8 cellular contexts compared by ENCODE assay signal in genomic region chr1:27556435-27556780, GRCh38. TPM values are rescaled to one million over a fixed set of nuclear protein-coding genes. Genes with fewer than 3 reads are reported as not detected.
DNase-seq lines count a peak whose midpoint lies in the region; ATAC-seq and TF ChIP-seq lines count a peak whose summit lies in the region.

No MANE protein-coding gene starts in this region.

- no peaks in the 10 kb centered on the region for H3K9me2 ChIP-seq in GM23338 (ENCODE audit: insufficient read depth)

- TF ChIP-seq CTCF in GM23338 (conservative IDR thresholded peaks at IDR 0.05; ENCODE audit: low read depth in 2 of 2) = no peak
- no peak for TF ChIP-seq CTCF in WTC11 (IDR thresholded peaks at IDR 0.05)

- H3F3A ChIP-seq in GM23338 (replicated peaks; ENCODE audit: low read depth) = peaks cover 30% of the 10 kb centered on the region

- H4K20me1 ChIP-seq in GM23338 (replicated peaks; ENCODE audit: insufficient read depth) = no peaks in the 10 kb centered on the region

- intact Hi-C loops in right cardiac atrium (cut with DNase I) = loop anchor here in 2 of 4 donors (5.0 kb wide), 1 partner anchor 46 kb away; the partner anchor contains the start of gene AHDC1 (in 2 of the 2)

- DNase-seq in GM23338 (ENCODE audit: low spot score) (no peak), WTC11 (ENCODE audit: low spot score) (no peak), right cardiac atrium (no peak), SIG-M5 (lab: John Stamatoyannopoulos, UW) (no peak), NCI-H2196 treated with DMSO at 0.1 percent for 48 hours (lab: John Stamatoyannopoulos, UW; ENCODE audit: unreplicated experiment) (no peak), KBM-7 (no peak)

- H3K27ac ChIP-seq in GM23338 (ENCODE audit: low read depth) = no peak overlapping the region
- peak overlapping the region; percentile 67 for H3K27ac ChIP-seq in right cardiac atrium (ENCODE audit: low read length)
- H3K27ac ChIP-seq in skeletal muscle tissue (ENCODE audit: low read depth, low read length) = peak overlapping the region; percentile 62

- no peaks in the 10 kb centered on the region for H3K9me3 Mint-ChIP-seq in GM23338
- no peaks in the 10 kb centered on the region for H3K9me3 Mint-ChIP-seq in WTC11

- no peak overlapping the region for H2AFZ ChIP-seq in GM23338

- H3K4me3 Mint-ChIP-seq in GM23338 (no peak overlapping the region; the same call in 2 of the 3 replicates), WTC11 (no peak overlapping the region)

- no peaks in the 10 kb centered on the region for H3K79me2 ChIP-seq in GM23338 (replicated peaks; ENCODE audit: insufficient read depth)

- 42% methylated on average over 2 of the region's 2 CpGs for WGBS in right cardiac atrium

- H3K27ac Mint-ChIP-seq in GM23338 (0 out of 2 replicates have a peak overlapping the region, but pooled peaks have one; percentile 12), WTC11 (peak overlapping the region; percentile 51)

- H3K4me2 ChIP-seq in GM23338 = peak overlapping the region; percentile 76; the same call in 1 of the 2 replicates

- 0 out of 2 replicates have a peak overlapping the region, but pooled peaks have one; percentile 46 for H3K4me3 ChIP-seq in GM23338
- H3K4me3 ChIP-seq in right cardiac atrium (ENCODE audit: low read length) = no peak overlapping the region
- peak overlapping the region in 1 of 3 donors; percentile 3 for H3K4me3 ChIP-seq in skeletal muscle tissue (ENCODE audit: low read length in 3 of 3)

- peaks cover 5% of the 10 kb centered on the region; the same call in 2 of the 3 replicates for H3K36me3 Mint-ChIP-seq in GM23338 (ENCODE audit: low read depth)
- peaks cover 3% of the 10 kb centered on the region for H3K36me3 Mint-ChIP-seq in WTC11

- CTCF ChIA-PET in WTC11 (lab: Charles Lee) = interaction anchor here (0.7 to 11.6 kb wide), 70 partner anchors 11 to 596 kb away, joined by 3 to 489 read pairs (median 8); partner anchors contain the start of genes AHDC1, CD164L2, FAM76A and IFI6

- H3K27me3 ChIP-seq in GM23338 (ENCODE audit: insufficient read depth) = no peaks in the 10 kb centered on the region
- no peaks in the 10 kb centered on the region for H3K27me3 ChIP-seq in right cardiac atrium (ENCODE audit: control insufficient read depth, insufficient read depth)
- no peaks in the 10 kb centered on the region for H3K27me3 ChIP-seq in skeletal muscle tissue (ENCODE audit: control insufficient read depth in 3 of 3, insufficient read depth in 3 of 3, low read length in 3 of 3)

- H3K4me1 ChIP-seq in GM23338 (ENCODE audit: insufficient read depth) = peaks cover 40% of the 10 kb centered on the region
- peaks cover 21% of the 10 kb centered on the region for H3K4me1 ChIP-seq in right cardiac atrium (ENCODE audit: control insufficient read depth, insufficient read depth, low read length)
- H3K4me1 ChIP-seq in skeletal muscle tissue (ENCODE audit: control insufficient read depth in 3 of 3, insufficient read depth in 3 of 3, low read length in 3 of 3) = peaks cover 62 to 74% (median 66%) of the 10 kb centered on the region in 3 donors

- H3K36me3 ChIP-seq in GM23338 (ENCODE audit: insufficient read depth) (no peaks in the 10 kb centered on the region), skeletal muscle tissue (ENCODE audit: control insufficient read depth in 3 of 3, insufficient read depth in 3 of 3, low read length in 3 of 3) (peaks cover 27 to 33% (median 29%) of the 10 kb centered on the region in 3 donors)

- no peaks in the 10 kb centered on the region for H3K9me3 ChIP-seq in right cardiac atrium (ENCODE audit: control insufficient read depth, low read length)
- H3K9me3 ChIP-seq in skeletal muscle tissue (ENCODE audit: control insufficient read depth in 3 of 3, low read length in 3 of 3) = no peaks in the 10 kb centered on the region

- in situ Hi-C loops in KBM-7 (cut with MboI; ENCODE audit: low pct_unique_long_range_greater_than_20kb, low sequenced_read_pairs) = no loop called here

- H3K4me1 Mint-ChIP-seq in GM23338 (peaks cover 49% of the 10 kb centered on the region), WTC11 (peaks cover 49% of the 10 kb centered on the region)

- POLR2A ChIA-PET in WTC11 (lab: Charles Lee) = interaction anchor here (0.9 to 2.7 kb wide), 12 partner anchors 12 to 151 kb away, joined by 3 to 21 read pairs (median 6); partner anchors contain the start of gene AHDC1

- ATAC-seq in GM23338 (no peak), WTC11 (no peak), right cardiac atrium (no peak), HG03139 (IDR thresholded peaks at IDR 0.05; ENCODE audit: unreplicated experiment) (no peak)

- H3K27me3 Mint-ChIP-seq in GM23338 (ENCODE audit: insufficient read depth, low read depth, poor library complexity) = peaks cover 16% of the 10 kb centered on the region
- no peaks in the 10 kb centered on the region for H3K27me3 Mint-ChIP-seq in WTC11 (ENCODE audit: low read depth)

- H3K9ac ChIP-seq in skeletal muscle tissue (ENCODE audit: low read depth in 1 of 3, low read length in 3 of 3) = peak overlapping the region in 1 of 3 donors; percentile 40

TF ChIP-seq in GM23338, 12 proteins besides CTCF, POLR2A, EP300 and RAD21 (continues in another document):
- TF ChIP-seq STAT1 (IDR thresholded peaks at IDR 0.05; ENCODE audit: unreplicated experiment) (no peak), REST (IDR thresholded peaks at IDR 0.05; ENCODE audit: unreplicated experiment) (no peak)

TF ChIP-seq in WTC11, 78 proteins besides CTCF, POLR2A, EP300 and RAD21:
- TF ChIP-seq MXD4 (CRISPR knock-in tag; IDR thresholded peaks at IDR 0.05; ENCODE audit: borderline replicate concordance) (no peak), GTF2I (CRISPR knock-in tag; conservative IDR thresholded peaks at IDR 0.05) (peak; percentile 43; the same call in 1 of the 2 replicates), ZNF232 (CRISPR knock-in tag; IDR thresholded peaks at IDR 0.05) (no peak), ZNF512 (CRISPR knock-in tag; IDR thresholded peaks at IDR 0.05; ENCODE audit: borderline replicate concordance) (no peak), NFATC4 (CRISPR knock-in tag; IDR thresholded peaks at IDR 0.05) (no peak)
TF ChIP-seq in WTC11: peak in this region for 1.

RNA-seq across cellular contexts. Expression of gene AHDC1, which starts 47.5 kb away (rescaled TPM):
- total RNA-seq in GM23338 (2014; rRNA removed; shearing (Covaris generic)) = 19.1 and 22.2 TPM in 2 replicates
- polyA plus RNA-seq in GM23338 (2016; fragmentation: Nextera tagmentation; extraction: Ambion mirVana) = 6.8 and 8.3 TPM in 2 replicates
- 31.6 to 49.0 TPM (median 32.6 TPM) in 3 replicates for total RNA-seq in WTC11 (2021)
- 10 to 100 TPM; 40.4 to 53.5 (median 50.6) TPM for total RNA-seq in right cardiac atrium
- polyA plus RNA-seq in right cardiac atrium = 26.3 TPM
- total RNA-seq in skeletal muscle tissue = 19.8 TPM
